In the genomic region with DNA sequence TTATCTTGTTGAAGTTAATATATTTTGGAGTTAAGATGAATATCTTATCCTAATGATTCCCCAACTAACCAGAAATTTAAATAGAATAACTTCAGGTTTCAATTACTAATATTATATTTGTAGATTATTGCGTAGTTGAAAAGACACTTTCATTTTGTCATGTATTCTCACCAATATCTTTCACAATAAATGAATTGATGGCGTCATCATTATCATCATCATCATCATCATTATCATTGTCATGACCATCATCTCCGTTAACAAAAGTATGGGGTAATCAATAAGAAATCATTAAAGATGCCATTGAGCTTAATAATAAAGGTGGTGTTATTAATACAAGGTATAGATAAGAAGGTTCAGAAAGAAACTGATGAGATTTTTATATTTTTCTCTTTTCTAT, we compare ENCODE assay signal across 30 cellular contexts.
DNase-seq lines count a peak whose midpoint lies in the region; ATAC-seq, FAIRE-seq and TF ChIP-seq lines count a peak whose summit lies in the region.
"Had no signal": no experiment of that assay in that cellular context is flagged by ENCODE, and none has a peak within 500 bp of the region (broad histone marks: within the 10 kb centered on the region; RNA-seq: fewer than 3 reads in every experiment).

No MANE protein-coding gene starts in this region.

- no peaks in the 10 kb centered on the region for H3K36me3 ChIP-seq in HepG2 (replicated peaks in 1 of 2; ENCODE audit: control insufficient read depth in 1 of 2, insufficient read depth in 2 of 2, low read length in 2 of 2)
- H3K36me3 ChIP-seq in right lobe of liver, result no peaks in the 10 kb centered on the region
- no peaks in the 10 kb centered on the region for H3K36me3 ChIP-seq in HEK293 (ENCODE audit: control insufficient read depth in 2 of 2, insufficient read depth in 1 of 2, low read length in 2 of 2)
- H3K36me3 ChIP-seq: BE2C; BLaER1; BLaER1 treated with 17β-estradiol and CSF1 and Interleukin-3, amounts not matched to agents 10 nM and 100 nM had no signal

- intact Hi-C loops in HepG2 (cut with micrococcal nuclease; ENCODE audit: unreplicated experiment), result no loop called here
- intact Hi-C loops in right lobe of liver (cut with DNase I), result no loop called here

- ATAC-seq in HepG2 (no peak), right lobe of liver (no peak), HG03457 (IDR thresholded peaks at IDR 0.05; ENCODE audit: unreplicated experiment) (no peak)
- ATAC-seq: A549; CD8-positive, alpha-beta T cell had no signal

- no peak for FAIRE-seq in HepG2 (lab: Jason Lieb, UNC)
- FAIRE-seq: A549, D721Med had no signal

- POLR2A ChIA-PET in HepG2 (lab: Yijun Ruan, JAX), result no interaction called here
- POLR2A ChIA-PET in HEK293 (lab: Yijun Ruan, JAX), result no interaction called here

- no peaks in the 10 kb centered on the region for H3K27me3 ChIP-seq in HepG2 (ENCODE audit: control insufficient read depth in 1 of 2, insufficient read depth in 2 of 2, low read length in 2 of 2)
- no peaks in the 10 kb centered on the region for H3K27me3 ChIP-seq in right lobe of liver
- H3K27me3 ChIP-seq: BE2C; BLaER1; BLaER1 treated with 17β-estradiol and CSF1 and Interleukin-3, amounts not matched to agents 10 nM and 100 nM had no signal

- in situ Hi-C loops in HepG2 (cut with HindIII; ENCODE audit: extremely low pct_ligation_motif_present, low pct_unique_long_range_greater_than_20kb), result no loop called here

- WGBS in HepG2 (ENCODE audit: low lambda C conversion rate), result 29% methylated on average over 3 of the region's 3 CpGs
- 67% methylated on average over 3 of the region's 3 CpGs for WGBS in right lobe of liver (ENCODE audit: insufficient coverage, low coverage, low lambda C conversion rate, missing lambda C conversion rate)

- no peaks in the 10 kb centered on the region for H3K79me2 ChIP-seq in HepG2 (ENCODE audit: insufficient read depth, low read length)

- TF ChIP-seq EP300 in HepG2 (IDR thresholded peaks at IDR 0.05; ENCODE audit: low read depth in 2 of 2, low read length in 2 of 2) (no peak), HepG2 (CRISPR knock-in tag; IDR thresholded peaks at IDR 0.05; ENCODE audit: borderline replicate concordance) (no peak)

- H3K9ac ChIP-seq in HepG2 (ENCODE audit: insufficient read depth, low read depth, low read length), result no peak overlapping the region
- H3K9ac ChIP-seq: BLaER1; BLaER1 treated with 17β-estradiol and CSF1 and Interleukin-3, amounts not matched to agents 10 nM and 100 nM had no signal

- TF ChIP-seq CTCF in HepG2 (CRISPR knock-in tag; IDR thresholded peaks at IDR 0.05), result no peak
- TF ChIP-seq CTCF in right lobe of liver (IDR thresholded peaks at IDR 0.05), result no peak
- no peak for TF ChIP-seq CTCF in HEK293 (tag by site-specific recombination; IDR thresholded peaks at IDR 0.05)

- TF ChIP-seq POLR2A in HepG2 (IDR thresholded peaks at IDR 0.05; ENCODE audit: insufficient read depth in 1 of 2, low read depth in 2 of 2, low read length in 2 of 2), result no peak
- no peak for TF ChIP-seq POLR2A in right lobe of liver (IDR thresholded peaks at IDR 0.05)

- H2AFZ ChIP-seq in HepG2 (ENCODE audit: low read length), result no peak overlapping the region

- H3K4me1 ChIP-seq in HepG2 (ENCODE audit: insufficient read depth, low read length), result no peaks in the 10 kb centered on the region
- H3K4me1 ChIP-seq in right lobe of liver, result no peaks in the 10 kb centered on the region
- no peaks in the 10 kb centered on the region for H3K4me1 ChIP-seq in HEK293 (ENCODE audit: control insufficient read depth, insufficient read depth, low read length)
- H3K4me1 ChIP-seq: A549, BLaER1, Caco-2 had no signal

- H3K9me3 ChIP-seq in HepG2 (ENCODE audit: low read length) (peaks cover 61% of the 10 kb centered on the region), right lobe of liver (no peaks in the 10 kb centered on the region), HEK293 (ENCODE audit: control insufficient read depth, insufficient read depth, low read depth, low read length) (no peaks in the 10 kb centered on the region)
- H3K9me3 ChIP-seq: A549, Caco-2 had no signal

- H3K4me3 ChIP-seq in HepG2 (replicated peaks in 1 of 3; ENCODE audit: insufficient read depth in 1 of 3, low read depth in 2 of 3, low read length in 3 of 3), result no peak overlapping the region
- no peak overlapping the region for H3K4me3 ChIP-seq in right lobe of liver
- H3K4me3 ChIP-seq in HEK293 (ENCODE audit: low read depth, low read length), result no peak overlapping the region
- H3K4me3 ChIP-seq: A549; BLaER1; BLaER1 treated with 17β-estradiol and CSF1 and Interleukin-3, amounts not matched to agents 10 nM and 100 nM had no signal

- H4K20me1 ChIP-seq in HepG2 (ENCODE audit: insufficient read depth, low read length), result no peaks in the 10 kb centered on the region
- H4K20me1 ChIP-seq: BLaER1; BLaER1 treated with 17β-estradiol and CSF1 and Interleukin-3, amounts not matched to agents 10 nM and 100 nM had no signal

- H3K27ac ChIP-seq in HepG2 (ENCODE audit: extremely low read length, insufficient read depth, low read length), result no peak overlapping the region
- no peak overlapping the region for H3K27ac ChIP-seq in right lobe of liver
- H3K27ac ChIP-seq in HEK293 (ENCODE audit: extremely low read depth, low read depth, low read length), result no peak overlapping the region
- H3K27ac ChIP-seq: 22Rv1; A549; BLaER1; BLaER1 treated with 17β-estradiol and CSF1 and Interleukin-3, amounts not matched to agents 10 nM and 100 nM; C4-2B had no signal

- TF ChIP-seq RAD21 in HepG2 (CRISPR knock-in tag; IDR thresholded peaks at IDR 0.05), result no peak

- BruUV-seq in HepG2 (replicated peaks; lab: Mats Ljungman, UMichigan), result no TSS peak

- DNase-seq in HepG2 (ENCODE audit: low spot score) (no peak), right lobe of liver (no peak)
- DNase-seq: 8988T; ACHN; AML-193; BE2C; C1 segment of cervical spinal cord; Caco-2; Calu3; CD4-positive, alpha-beta memory T cell; CD4-positive, alpha-beta T cell; CD4-positive, CD25-positive, alpha-beta regulatory T cell; CD8-positive, alpha-beta memory T cell; CD8-positive, alpha-beta T cell; COR-L47; DMS 273 treated with DMSO at 0.1 percent for 48 hours; DMS153; DMS53; DMS79; DMS79 treated with DMSO at 0.1 percent for 48 hours; DND-41; EL had no signal

- no peak overlapping the region for H3K4me2 ChIP-seq in HepG2 (ENCODE audit: low read depth, low read length)
- H3K4me2 ChIP-seq: A549; BLaER1; BLaER1 treated with 17β-estradiol and CSF1 and Interleukin-3, amounts not matched to agents 10 nM and 100 nM had no signal

- CTCF ChIA-PET in HepG2 (lab: Yijun Ruan, JAX; ENCODE audit: low intra/inter-chr PET ratio, low total read pairs), result no interaction called here
- CTCF ChIA-PET in HEK293 (lab: Yijun Ruan, JAX), result no interaction called here

TF ChIP-seq in HepG2, 621 proteins besides CTCF, POLR2A, EP300 and RAD21 (continues in another document):
- no peak for TF ChIP-seq ZNF121 (CRISPR knock-in tag; IDR thresholded peaks at IDR 0.05)
- TF ChIP-seq EED (CRISPR knock-in tag; IDR thresholded peaks at IDR 0.05), result no peak
- TF ChIP-seq KAT2B (IDR thresholded peaks at IDR 0.05; ENCODE audit: borderline replicate concordance, low read depth, low read length), result no peak
- no peak for TF ChIP-seq GLI4 (CRISPR knock-in tag; IDR thresholded peaks at IDR 0.05; ENCODE audit: borderline replicate concordance)
- no peak for TF ChIP-seq ZMAT3 (CRISPR knock-in tag; conservative IDR thresholded peaks at IDR 0.05)
- no peak for TF ChIP-seq FOXA1 (IDR thresholded peaks at IDR 0.05)
- TF ChIP-seq FOXA1 (CRISPR knock-in tag; IDR thresholded peaks at IDR 0.05), result no peak
- TF ChIP-seq, protein P1, sequence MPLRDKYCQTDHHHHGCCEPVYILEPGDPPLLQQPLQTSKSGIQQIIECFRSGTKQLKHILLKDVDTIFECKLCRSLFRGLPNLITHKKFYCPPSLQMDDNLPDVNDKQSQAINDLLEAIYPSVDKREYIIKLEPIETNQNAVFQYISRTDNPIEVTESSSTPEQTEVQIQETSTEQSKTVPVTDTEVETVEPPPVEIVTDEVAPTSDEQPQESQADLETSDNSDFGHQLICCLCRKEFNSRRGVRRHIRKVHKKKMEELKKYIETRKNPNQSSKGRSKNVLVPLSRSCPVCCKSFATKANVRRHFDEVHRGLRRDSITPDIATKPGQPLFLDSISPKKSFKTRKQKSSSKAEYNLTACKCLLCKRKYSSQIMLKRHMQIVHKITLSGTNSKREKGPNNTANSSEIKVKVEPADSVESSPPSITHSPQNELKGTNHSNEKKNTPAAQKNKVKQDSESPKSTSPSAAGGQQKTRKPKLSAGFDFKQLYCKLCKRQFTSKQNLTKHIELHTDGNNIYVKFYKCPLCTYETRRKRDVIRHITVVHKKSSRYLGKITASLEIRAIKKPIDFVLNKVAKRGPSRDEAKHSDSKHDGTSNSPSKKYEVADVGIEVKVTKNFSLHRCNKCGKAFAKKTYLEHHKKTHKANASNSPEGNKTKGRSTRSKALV (CRISPR knock-in tag; IDR thresholded peaks at IDR 0.05), result no peak
- no peak for TF ChIP-seq ZNF451 (CRISPR knock-in tag; IDR thresholded peaks at IDR 0.05)
- no peak for TF ChIP-seq ZSCAN21 (CRISPR knock-in tag; IDR thresholded peaks at IDR 0.05; ENCODE audit: borderline replicate concordance)

TF ChIP-seq in HEK293, 187 proteins besides CTCF, POLR2A, EP300 and RAD21:
- TF ChIP-seq KLF8 (tag by site-specific recombination; IDR thresholded peaks at IDR 0.05) (no peak), HOXC10 (CRISPR knock-in tag; IDR thresholded peaks at IDR 0.05) (no peak), ZNF624 (tag by site-specific recombination; IDR thresholded peaks at IDR 0.05) (no peak), HOXD13 (CRISPR knock-in tag; IDR thresholded peaks at IDR 0.05; ENCODE audit: borderline replicate concordance) (no peak), ZNF112 (tag by site-specific recombination; IDR thresholded peaks at IDR 0.05) (no peak)
- TF ChIP-seq, protein P2, sequence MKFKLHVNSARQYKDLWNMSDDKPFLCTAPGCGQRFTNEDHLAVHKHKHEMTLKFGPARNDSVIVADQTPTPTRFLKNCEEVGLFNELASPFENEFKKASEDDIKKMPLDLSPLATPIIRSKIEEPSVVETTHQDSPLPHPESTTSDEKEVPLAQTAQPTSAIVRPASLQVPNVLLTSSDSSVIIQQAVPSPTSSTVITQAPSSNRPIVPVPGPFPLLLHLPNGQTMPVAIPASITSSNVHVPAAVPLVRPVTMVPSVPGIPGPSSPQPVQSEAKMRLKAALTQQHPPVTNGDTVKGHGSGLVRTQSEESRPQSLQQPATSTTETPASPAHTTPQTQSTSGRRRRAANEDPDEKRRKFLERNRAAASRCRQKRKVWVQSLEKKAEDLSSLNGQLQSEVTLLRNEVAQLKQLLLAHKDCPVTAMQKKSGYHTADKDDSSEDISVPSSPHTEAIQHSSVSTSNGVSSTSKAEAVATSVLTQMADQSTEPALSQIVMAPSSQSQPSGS (tag by site-specific recombination; IDR thresholded peaks at IDR 0.05; ENCODE audit: low read depth), result peak; percentile 49
